30 cellular contexts compared by ENCODE assay signal in genomic region chr2:160362521-160362920, GRCh38.
"Had no signal": no experiment of that assay in that cellular context is flagged by ENCODE, and none has a peak within 500 bp of the region (broad histone marks: within the 10 kb centered on the region; RNA-seq: fewer than 3 reads in every experiment).

No MANE protein-coding gene starts in this region.

- H3K9me3 Mint-ChIP-seq: activated CD4-positive, alpha-beta memory T cell treated with anti-CD3 and anti-CD28 coated beads for 36 hours; activated CD4-positive, alpha-beta T cell treated with anti-CD3 and anti-CD28 coated beads, Interleukin-2, amount 10 ng/mL, durations not matched to agents 7 days and 5 days; activated naive CD4-positive, alpha-beta T cell treated with anti-CD3 and anti-CD28 coated beads, Interleukin-2, amount 10 ng/mL, durations not matched to agents 7 days and 5 days; activated T-helper 2 cell treated with anti-CD3 and anti-CD28 coated beads, Interferon-gamma antibody, Interleukin-2, Interleukin-4, amounts not matched to agents 10 μg/mL and 5 μg/mL and 100 μg/mL, durations not matched to agents 14 hours and 24 hours and 36 hours; T-cell had no signal

- H3K27ac ChIP-seq: ascending aorta, body of pancreas, SK-N-MC, VCaP had no signal

- DNase-seq: activated CD4-positive, alpha-beta memory T cell treated with anti-CD3 and anti-CD28 coated beads for 36 hours; activated CD4-positive, alpha-beta T cell treated with anti-CD3 and anti-CD28 coated beads, Interleukin-2, amount 10 ng/mL, durations not matched to agents 7 days and 5 days; activated CD4-positive, CD25-positive, alpha-beta regulatory T cell; activated CD8-positive, alpha-beta memory T cell treated with anti-CD3 and anti-CD28 coated beads for 24 hours; activated gamma-delta T cell treated with Interleukin-2 at 50 U/mL for 16 hours; activated naive CD4-positive, alpha-beta T cell treated with anti-CD3 and anti-CD28 coated beads, Interleukin-2, amount 10 ng/mL, durations not matched to agents 7 days and 5 days; activated T-cell treated with anti-CD3 and anti-CD28 coated beads, Interleukin-2, amount 50 U/mL, for 48 hours; amniotic stem cell; body of pancreas; central memory CD4-positive, alpha-beta T cell; KG1; MV-4-11; NCI-H1092 treated with DMSO at 0.1 percent for 48 hours; NCI-H1417 treated with DMSO at 0.1 percent for 48 hours; NCI-H1694; NCI-H2029; NCI-H2107; NCI-H2171 treated with DMSO at 0.1 percent for 48 hours; NCI-H226; NCI-H526; NCI-H774; OCI-M1; RPMI8226; T-cell had no signal

- H3K27me3 ChIP-seq: ascending aorta, body of pancreas had no signal

- H3K4me3 Mint-ChIP-seq: activated CD4-positive, alpha-beta memory T cell treated with anti-CD3 and anti-CD28 coated beads for 36 hours; activated CD4-positive, alpha-beta T cell treated with anti-CD3 and anti-CD28 coated beads, Interleukin-2, amount 10 ng/mL, durations not matched to agents 7 days and 5 days; activated naive CD4-positive, alpha-beta T cell treated with anti-CD3 and anti-CD28 coated beads, Interleukin-2, amount 10 ng/mL, durations not matched to agents 7 days and 5 days; T-cell had no signal

- H3K4me3 ChIP-seq: ascending aorta, body of pancreas, SK-N-MC had no signal

- ATAC-seq: body of pancreas, Panc1, Right ventricle myocardium inferior, T-cell had no signal

- H3K27me3 Mint-ChIP-seq: activated CD4-positive, alpha-beta memory T cell treated with anti-CD3 and anti-CD28 coated beads for 36 hours; activated CD4-positive, alpha-beta T cell treated with anti-CD3 and anti-CD28 coated beads, Interleukin-2, amount 10 ng/mL, durations not matched to agents 7 days and 5 days; activated naive CD4-positive, alpha-beta T cell treated with anti-CD3 and anti-CD28 coated beads, Interleukin-2, amount 10 ng/mL, durations not matched to agents 7 days and 5 days; T-cell had no signal

- H3K9me3 ChIP-seq: ascending aorta, body of pancreas had no signal

- H3K27ac Mint-ChIP-seq: activated CD4-positive, alpha-beta memory T cell treated with anti-CD3 and anti-CD28 coated beads for 36 hours; activated CD4-positive, alpha-beta T cell treated with anti-CD3 and anti-CD28 coated beads, Interleukin-2, amount 10 ng/mL, durations not matched to agents 7 days and 5 days; activated naive CD4-positive, alpha-beta T cell treated with anti-CD3 and anti-CD28 coated beads, Interleukin-2, amount 10 ng/mL, durations not matched to agents 7 days and 5 days; activated T-helper 2 cell treated with anti-CD3 and anti-CD28 coated beads, Interferon-gamma antibody, Interleukin-2, Interleukin-4, amounts not matched to agents 10 μg/mL and 5 μg/mL and 100 μg/mL, durations not matched to agents 14 hours and 24 hours and 36 hours had no signal
